8 cellular contexts compared by ENCODE assay signal in genomic region chrX:86946569-86946968, GRCh38.
DNase-seq lines count a peak whose midpoint lies in the region; ATAC-seq, FAIRE-seq and TF ChIP-seq lines count a peak whose summit lies in the region.

No MANE protein-coding gene starts in this region.

- H3K36me3 ChIP-seq in kidney (ENCODE audit: control insufficient read depth in 1 of 2, insufficient read depth in 2 of 2, low read length in 2 of 2), result no peaks in the 10 kb centered on the region

- ATAC-seq in GM18909 (IDR thresholded peaks at IDR 0.05; ENCODE audit: poor library complexity, unreplicated experiment), result peak; percentile 96
- ATAC-seq in HG03460 (IDR thresholded peaks at IDR 0.05; ENCODE audit: unreplicated experiment), result no peak

- intact Hi-C loops in kidney (cut with DNase I), result no loop called here

- in situ Hi-C loops in Caki2 (cut with HindIII; ENCODE audit: low pct_unique_long_range_greater_than_20kb, low sequenced_read_pairs), result no loop called here

- no peaks in the 10 kb centered on the region for H3K9me3 ChIP-seq in kidney (ENCODE audit: control insufficient read depth in 1 of 2, low read length in 2 of 2)

- H3K4me3 ChIP-seq in kidney (ENCODE audit: low read length in 2 of 2), result no peak overlapping the region

- peak; percentile 12 for DNase-seq in Caki2 (ENCODE audit: low read depth)
- DNase-seq in HK-2 (ENCODE audit: unreplicated experiment), result peak; percentile 5
- DNase-seq in kidney, result no peak
- DNase-seq in stimulated activated CD4-positive, alpha-beta T cell treated with anti-CD3 and anti-CD28 coated beads, Interleukin-2, amount 100 ng/mL, for 24 hours, result no peak
- no peak for DNase-seq in NCI-H1048 (lab: John Stamatoyannopoulos, UW)

- no peak overlapping the region for H3K27ac ChIP-seq in VCaP
- no peak overlapping the region for H3K27ac ChIP-seq in kidney (ENCODE audit: low read depth in 2 of 2, low read length in 2 of 2)

- TF ChIP-seq CTCF in VCaP (conservative IDR thresholded peaks at IDR 0.05) (peak; percentile 82), kidney (IDR thresholded peaks at IDR 0.05; ENCODE audit: borderline replicate concordance, extremely low read depth, insufficient read depth) (peak; percentile 63)

- peak; percentile 99 for FAIRE-seq in kidney (lab: Jason Lieb, UNC)

- no peaks in the 10 kb centered on the region for H3K4me1 ChIP-seq in kidney (ENCODE audit: control insufficient read depth in 1 of 2, insufficient read depth in 1 of 2, low read depth in 1 of 2, low read length in 2 of 2)

- no peak overlapping the region for H3K9ac ChIP-seq in kidney (ENCODE audit: low read length in 2 of 2)

Comparison
In these comparisons a context has a peak if more than half of its experiments do, and no peak if none do; other contexts are left out.
1. DNase-seq: peak in Caki2 (single experiment) and HK-2 (single experiment); none in kidney (single experiment), stimulated activated CD4-positive, alpha-beta T cell treated with anti-CD3 and anti-CD28 coated beads, Interleukin-2, amount 100 ng/mL, for 24 hours (0 of 2) and NCI-H1048 (single experiment).